In genomic region chr18:62521588-62521987, GRCh38 we compare ENCODE assay signal across 9 cellular contexts. TPM values are rescaled to one million over a fixed set of nuclear protein-coding genes. Genes with fewer than 3 reads are reported as not detected.
DNase-seq lines count a peak whose midpoint lies in the region; ATAC-seq and TF ChIP-seq lines count a peak whose summit lies in the region.
"Had no signal": no experiment of that assay in that cellular context is flagged by ENCODE, and none has a peak within 500 bp of the region (broad histone marks: within the 10 kb centered on the region; RNA-seq: fewer than 3 reads in every experiment).

No MANE protein-coding gene starts in this region.

- H3K4me2 ChIP-seq in mammary epithelial cell (ENCODE audit: insufficient read depth, low read depth, low read length), result peak overlapping the region; percentile 90

- TSS peak; percentile 22 for BruUV-seq in mammary epithelial cell (replicated peaks; lab: Mats Ljungman, UMichigan)

- H3K27ac Mint-ChIP-seq in CD4-positive, CD25-positive, alpha-beta regulatory T cell, result peak overlapping the region; percentile 69 to 90 (median 90)
- H3K27ac Mint-ChIP-seq in IgD-negative memory B cell, result peak overlapping the region; percentile 39 to 95 (median 43)

- H3K36me3 ChIP-seq in CD4-positive, CD25-positive, alpha-beta regulatory T cell (ENCODE audit: control insufficient read depth, insufficient read depth, low read length), result no peaks in the 10 kb centered on the region
- H3K36me3 ChIP-seq in mammary epithelial cell (ENCODE audit: insufficient read depth, low read length), result no peaks in the 10 kb centered on the region
- no peaks in the 10 kb centered on the region for H3K36me3 ChIP-seq in muscle layer of colon (ENCODE audit: insufficient read depth, low read length)

- H3K27ac ChIP-seq in CD4-positive, CD25-positive, alpha-beta regulatory T cell (ENCODE audit: insufficient read depth, low read length, poor library complexity, severe bottlenecking), result no peak overlapping the region
- H3K27ac ChIP-seq in mammary epithelial cell (ENCODE audit: insufficient read depth, low read depth, low read length) (no peak overlapping the region), muscle layer of colon (ENCODE audit: low read depth, low read length) (no peak overlapping the region)

- intact Hi-C loops in mammary epithelial cell (cut with micrococcal nuclease), result loop anchor here (5.0 to 10.0 kb wide), 3 partner anchors 196 to 903 kb away; partner anchors contain the start of genes PHLPP1, PIGN, RELCH and VPS4B

- H3K4me1 ChIP-seq in CD4-positive, CD25-positive, alpha-beta regulatory T cell (ENCODE audit: control insufficient read depth, insufficient read depth, low read length, poor library complexity, severe bottlenecking), result peaks cover 20% of the 10 kb centered on the region
- peaks cover 19% of the 10 kb centered on the region for H3K4me1 ChIP-seq in mammary epithelial cell (ENCODE audit: insufficient read depth, low read length)
- H3K4me1 ChIP-seq in muscle layer of colon (ENCODE audit: insufficient read depth, low read length), result peaks cover 19% of the 10 kb centered on the region

- no peaks in the 10 kb centered on the region for H4K20me1 ChIP-seq in mammary epithelial cell (ENCODE audit: insufficient read depth, low read length)

- DNase-seq in CD4-positive, CD25-positive, alpha-beta regulatory T cell, result no peak
- DNase-seq in mammary epithelial cell (peak; percentile 23), NCI-H345 (lab: John Stamatoyannopoulos, UW) (no peak), HK-2 (ENCODE audit: unreplicated experiment) (no peak)
- DNase-seq: head of caudate nucleus had no signal

- peaks cover 40% of the 10 kb centered on the region for H3K79me2 ChIP-seq in mammary epithelial cell (ENCODE audit: insufficient read depth, low read length)

- H3K36me3 Mint-ChIP-seq in CD4-positive, CD25-positive, alpha-beta regulatory T cell, result peaks cover 4% of the 10 kb centered on the region
- H3K36me3 Mint-ChIP-seq in IgD-negative memory B cell, result peaks cover 3% of the 10 kb centered on the region

- CTCF ChIA-PET in mammary epithelial cell (lab: Charles Lee; ENCODE audit: low non-redundant PET), result no interaction called here

- ATAC-seq in CD4-positive, CD25-positive, alpha-beta regulatory T cell (ENCODE audit: low read depth in 2 of 2), result no peak
- ATAC-seq in GM18861 (IDR thresholded peaks at IDR 0.05; ENCODE audit: unreplicated experiment), result no peak
- ATAC-seq in GM21381 (IDR thresholded peaks at IDR 0.05; ENCODE audit: unreplicated experiment), result no peak

- in situ Hi-C loops in mammary epithelial cell (cut with MboI; ENCODE audit: low sequenced_read_pairs in 2 of 2), result no loop called here

- peaks cover 17% of the 10 kb centered on the region for H3K27me3 Mint-ChIP-seq in CD4-positive, CD25-positive, alpha-beta regulatory T cell
- no peaks in the 10 kb centered on the region for H3K27me3 Mint-ChIP-seq in IgD-negative memory B cell

- peak overlapping the region; percentile 90 to 93 (median 91) for H3K4me3 Mint-ChIP-seq in CD4-positive, CD25-positive, alpha-beta regulatory T cell
- peak overlapping the region; percentile 85 to 96 (median 91) for H3K4me3 Mint-ChIP-seq in IgD-negative memory B cell

- H3K27me3 ChIP-seq in CD4-positive, CD25-positive, alpha-beta regulatory T cell (ENCODE audit: control insufficient read depth, insufficient read depth, low read length), result no peaks in the 10 kb centered on the region
- H3K27me3 ChIP-seq in mammary epithelial cell (ENCODE audit: insufficient read depth, low read length) (no peaks in the 10 kb centered on the region), muscle layer of colon (ENCODE audit: control insufficient read depth in 1 of 2, insufficient read depth in 2 of 2, low read length in 2 of 2) (no peaks in the 10 kb centered on the region)

- H3K9me3 ChIP-seq in CD4-positive, CD25-positive, alpha-beta regulatory T cell (ENCODE audit: control insufficient read depth in 2 of 2, low read length in 2 of 2), result no peaks in the 10 kb centered on the region
- H3K9me3 ChIP-seq in mammary epithelial cell (replicated peaks; ENCODE audit: insufficient read depth, low read length), result no peaks in the 10 kb centered on the region
- H3K9me3 ChIP-seq in muscle layer of colon (ENCODE audit: low read length), result no peaks in the 10 kb centered on the region

- no peak for TF ChIP-seq CTCF in mammary epithelial cell (conservative IDR thresholded peaks at IDR 0.05 in 1 of 2, IDR thresholded peaks at IDR 0.05 in 1 of 2; ENCODE audit: extremely low read depth in 1 of 2, insufficient read depth in 1 of 2, low read depth in 1 of 2, low read length in 2 of 2)

- 0% methylated on average over 2 of the region's 2 CpGs for WGBS in mammary epithelial cell (ENCODE audit: low coverage, missing lambda C conversion rate)

- H3K4me1 Mint-ChIP-seq in CD4-positive, CD25-positive, alpha-beta regulatory T cell, result peaks cover 7 to 34% (median 27%) of the 10 kb centered on the region in 4 donors
- H3K4me1 Mint-ChIP-seq in IgD-negative memory B cell, result peaks cover 18 to 35% (median 19%) of the 10 kb centered on the region in 3 donors

- dilution Hi-C loops in mammary epithelial cell (cut with HindIII; ENCODE audit: low sequenced_read_pairs), result no loop called here

- H2AFZ ChIP-seq in mammary epithelial cell (ENCODE audit: low read depth, low read length), result no peak overlapping the region

- H3K9me3 Mint-ChIP-seq in CD4-positive, CD25-positive, alpha-beta regulatory T cell, result peaks cover 0 to 1% (median 0%) of the 10 kb centered on the region in 7 donors
- no peaks in the 10 kb centered on the region for H3K9me3 Mint-ChIP-seq in IgD-negative memory B cell

- peak overlapping the region; percentile 82 for H3K4me3 ChIP-seq in CD4-positive, CD25-positive, alpha-beta regulatory T cell (ENCODE audit: low read depth, low read length)
- H3K4me3 ChIP-seq in mammary epithelial cell (replicated peaks in 1 of 3; ENCODE audit: insufficient read depth in 1 of 3, low read depth in 2 of 3, low read length in 3 of 3), result peak overlapping the region; percentile 96 to 97 (median 96)
- peak overlapping the region; percentile 67 to 88 for H3K4me3 ChIP-seq in muscle layer of colon (ENCODE audit: low read depth in 1 of 2, low read length in 2 of 2)

- no peak overlapping the region for H3K9ac ChIP-seq in mammary epithelial cell (ENCODE audit: insufficient read depth, low read length)
- peak overlapping the region; percentile 71 for H3K9ac ChIP-seq in muscle layer of colon (ENCODE audit: low read length)

RNA-seq across cellular contexts. Expression of gene ZCCHC2, which starts 1.2 kb away (rescaled TPM):
- 82.5 TPM for total RNA-seq in CD4-positive, CD25-positive, alpha-beta regulatory T cell
- polyA plus RNA-seq in CD4-positive, CD25-positive, alpha-beta regulatory T cell, result 1 to 10 TPM; 1.7 to 2.2 (median 2.0) TPM
- 2.9 TPM for polyA plus RNA-seq in IgD-negative memory B cell
- total RNA-seq in mammary epithelial cell, result 10 to 100 TPM; 13.7 to 16.2 TPM
- polyA plus RNA-seq in mammary epithelial cell, result 12.2 TPM
- polyA minus RNA-seq in mammary epithelial cell, result 38.9 TPM
